In genomic region chr7:74084722-74085578, GRCh38 we compare ENCODE assay signal across 9 cellular contexts. TPM values are rescaled to one million over a fixed set of nuclear protein-coding genes. Genes with fewer than 3 reads are reported as not detected.
DNase-seq lines count a peak whose midpoint lies in the region; ATAC-seq, FAIRE-seq and TF ChIP-seq lines count a peak whose summit lies in the region.
"Had no signal": no experiment of that assay in that cellular context is flagged by ENCODE, and none has a peak within 500 bp of the region (broad histone marks: within the 10 kb centered on the region; RNA-seq: fewer than 3 reads in every experiment).

No MANE protein-coding gene starts in this region.

- no peak for TF ChIP-seq CTCF in GM12865 (IDR thresholded peaks at IDR 0.05; ENCODE audit: insufficient read depth, low read depth, low read length, missing control alignments)
- no peak for TF ChIP-seq CTCF in fibroblast of lung (conservative IDR thresholded peaks at IDR 0.05 in 1 of 2, IDR thresholded peaks at IDR 0.05 in 1 of 2; ENCODE audit: low read depth in 1 of 2, low read length in 2 of 2)
- no peak for TF ChIP-seq CTCF in retinal pigment epithelial cell (conservative IDR thresholded peaks at IDR 0.05; ENCODE audit: low read depth, low read length)
- TF ChIP-seq CTCF in D721Med (IDR thresholded peaks at IDR 0.05; ENCODE audit: insufficient read depth, missing control alignments), result no peak

- H4K20me1 ChIP-seq in fibroblast of lung (ENCODE audit: control insufficient read depth, extremely low read depth, insufficient read depth, low read length), result no peaks in the 10 kb centered on the region

- no peak for FAIRE-seq in D721Med (lab: Jason Lieb, UNC)
- FAIRE-seq: islet of Langerhans had no signal

- peak overlapping the region; percentile 49 for H3K4me2 ChIP-seq in fibroblast of lung (ENCODE audit: extremely low read depth, insufficient read depth, low read length)

- H3K79me2 ChIP-seq in fibroblast of lung (ENCODE audit: control insufficient read depth, insufficient read depth, low read length), result no peaks in the 10 kb centered on the region

- no peaks in the 10 kb centered on the region for H3K9me3 ChIP-seq in SJCRH30 (replicated peaks)
- H3K9me3 ChIP-seq in fibroblast of lung (ENCODE audit: control insufficient read depth, insufficient read depth, low read depth, low read length), result no peaks in the 10 kb centered on the region

- H3K9ac ChIP-seq in fibroblast of lung (ENCODE audit: insufficient read depth, low read length), result peak overlapping the region; percentile 74

- H2AFZ ChIP-seq in fibroblast of lung (ENCODE audit: low read length), result no peak overlapping the region

- no peak for ATAC-seq in HG03432 (IDR thresholded peaks at IDR 0.05; ENCODE audit: unreplicated experiment)

- no peak for DNase-seq in GM12865 (ENCODE audit: low read depth)
- no peak for DNase-seq in SJCRH30
- DNase-seq in fibroblast of lung (ENCODE audit: low read depth in 2 of 2), result no peak
- no peak for DNase-seq in retinal pigment epithelial cell (ENCODE audit: low read depth)
- no peak for DNase-seq in NCI-H1436 (lab: John Stamatoyannopoulos, UW)
- no peak for DNase-seq in D721Med (ENCODE audit: insufficient read length, low spot score)
- DNase-seq in NOMO-1 (lab: John Stamatoyannopoulos, UW; ENCODE audit: unreplicated experiment in 2 of 2), result no peak

- H3K4me1 ChIP-seq in SJCRH30 (peaks cover 14% of the 10 kb centered on the region), fibroblast of lung (ENCODE audit: control insufficient read depth, extremely low read depth, insufficient read depth, low read length) (peaks cover 4% of the 10 kb centered on the region)

- peak overlapping the region; percentile 75 for H3K27ac ChIP-seq in SJCRH30
- H3K27ac ChIP-seq in fibroblast of lung (ENCODE audit: insufficient read depth, low read length), result peak overlapping the region; percentile 14

- H3K4me3 ChIP-seq in GM12865 (ENCODE audit: low read depth, low read length), result peak overlapping the region; percentile 62
- H3K4me3 ChIP-seq in SJCRH30, result peak overlapping the region; percentile 87
- H3K4me3 ChIP-seq in fibroblast of lung (replicated peaks in 1 of 4; ENCODE audit: control extremely low read depth in 1 of 4, insufficient read depth in 1 of 4, low read depth in 3 of 4, low read length in 4 of 4), result peak overlapping the region; percentile 11 to 75 (median 40)
- peak overlapping the region; percentile 61 for H3K4me3 ChIP-seq in retinal pigment epithelial cell (ENCODE audit: low read length)

- H3K27me3 ChIP-seq in SJCRH30 (no peaks in the 10 kb centered on the region), fibroblast of lung (ENCODE audit: control insufficient read depth, insufficient read depth, low read length) (no peaks in the 10 kb centered on the region)

- H3K36me3 ChIP-seq in SJCRH30, result peaks cover 16% of the 10 kb centered on the region; the same call in 1 of the 2 replicates
- H3K36me3 ChIP-seq in fibroblast of lung (ENCODE audit: control insufficient read depth, insufficient read depth, low read length), result peaks cover 3% of the 10 kb centered on the region

RNA-seq across cellular contexts. Expression of gene LIMK1, which starts 1.3 kb away (rescaled TPM):
- total RNA-seq in SJCRH30 (2014; rRNA removed; shearing (Covaris generic)), result 43.2 and 43.4 TPM in 2 replicates
- 14.9 and 22.5 TPM in 2 replicates for total RNA-seq in fibroblast of lung
- 22.5 and 40.2 TPM in 2 replicates for polyA plus RNA-seq in fibroblast of lung
- polyA plus RNA-seq in fibroblast of lung (2012), result 31.6 and 53.2 TPM in 2 replicates
- 400 and 624 TPM in 2 replicates for polyA minus RNA-seq in fibroblast of lung (ENCODE audit: low replicate concordance)

RNA-seq across cellular contexts. Expression of gene ELN, which starts 57.0 kb away (rescaled TPM):
- 100 and 110 TPM in 2 replicates for total RNA-seq in SJCRH30 (2014; rRNA removed; shearing (Covaris generic))
- 2.1 and 6.4 TPM in 2 replicates for total RNA-seq in fibroblast of lung
- 1.9 and 11.0 TPM in 2 replicates for polyA plus RNA-seq in fibroblast of lung
- polyA plus RNA-seq in fibroblast of lung (2012), result 2.8 and 16.3 TPM in 2 replicates
- 3.0 and 11.0 TPM in 2 replicates for polyA minus RNA-seq in fibroblast of lung (ENCODE audit: low replicate concordance)

Comparison
In these comparisons a context has a peak if more than half of its experiments do, and no peak if none do; other contexts are left out.
1. RNA of gene ELN, which starts 57.0 kb away (total RNA-seq): 100 to 110 TPM in SJCRH30; 2.1 to 6.4 TPM in fibroblast of lung; every median in the first group is over 10 times any median in the second.
2. Peak in every context shown above with its lines, with median percentiles within 50 percentile points of each other: H3K4me3 ChIP-seq.